8 cellular contexts compared by ENCODE assay signal in genomic region chr10:132331956-132332749, GRCh38. TPM values are rescaled to one million over a fixed set of nuclear protein-coding genes. Genes with fewer than 3 reads are reported as not detected.
DNase-seq lines count a peak whose midpoint lies in the region; ATAC-seq, FAIRE-seq and TF ChIP-seq lines count a peak whose summit lies in the region.

LRRC27 (plus strand) TSS chr10:132332193; CDS start chr10:132333525, 1,332 bp downstream.

- TF ChIP-seq RAD21 in H1 (IDR thresholded peaks at IDR 0.05 in 1 of 2, conservative IDR thresholded peaks at IDR 0.05 in 1 of 2; ENCODE audit: low read depth in 2 of 2, low read length in 2 of 2), result no peak

- H2AK5ac ChIP-seq in H1 (ENCODE audit: low read depth, low read length) (no peak within 1 kb of the TSS), mesendoderm (ENCODE audit: low read length) (peak within 1 kb of the TSS; percentile 4)

- peak within 1 kb of the TSS; percentile 91 for H4K5ac ChIP-seq in H1 (ENCODE audit: insufficient read length, low read depth, low read length)
- no peak within 1 kb of the TSS for H4K5ac ChIP-seq in mesendoderm (ENCODE audit: low read length)

- BruUV-seq in Caco-2 (replicated peaks; lab: Mats Ljungman, UMichigan), result no TSS peak

- H3K9me3 Mint-ChIP-seq in Caco-2 (ENCODE audit: unreplicated experiment), result no peaks in the 10 kb centered on the region
- H3K9me3 Mint-ChIP-seq in activated CD8-positive, alpha-beta memory T cell treated with anti-CD3 and anti-CD28 coated beads, Interleukin-2, amount 10 ng/mL, durations not matched to agents 7 days and 5 days (ENCODE audit: low read depth), result no peaks in the 10 kb centered on the region

- H3K18ac ChIP-seq in H1 (ENCODE audit: extremely low read depth, low read length), result peak within 1 kb of the TSS; percentile 76
- peak within 1 kb of the TSS; percentile 88 for H3K18ac ChIP-seq in mesendoderm (ENCODE audit: low read length)

- H3K4me3 ChIP-seq in Caco-2 (ENCODE audit: low read depth, low read length), result peak within 1 kb of the TSS; percentile 95
- H3K4me3 ChIP-seq in H1 (ENCODE audit: extremely low read depth in 1 of 4, insufficient read depth in 2 of 4, low read depth in 3 of 4, low read length in 4 of 4), result peak within 1 kb of the TSS; percentile 74 to 97 (median 84)
- H3K4me3 ChIP-seq in mesendoderm (ENCODE audit: low read length), result peak within 1 kb of the TSS; percentile 81

- no peak within 1 kb of the TSS for H3K23ac ChIP-seq in H1 (ENCODE audit: insufficient read length)
- peak within 1 kb of the TSS; percentile 59 for H3K23ac ChIP-seq in mesendoderm (ENCODE audit: low read length)

- CTCF ChIA-PET in Caco-2 (lab: Charles Lee), result no interaction called here
- CTCF ChIA-PET in activated CD8-positive, alpha-beta memory T cell treated with anti-CD3 and anti-CD28 coated beads, Interleukin-2, amount 10 ng/mL, durations not matched to agents 7 days and 5 days (lab: Charles Lee), result interaction anchor here (2.2 to 2.3 kb wide), 2 partner anchors 19 to 21 kb away, joined by 4 to 7 read pairs; no protein-coding TSS in a partner anchor
- CTCF ChIA-PET in H1 (lab: Charles Lee; ENCODE audit: partially characterized antibody), result interaction anchor here (1.7 kb wide), 1 partner anchor 18 kb away, joined by 7 read pairs; no protein-coding TSS in a partner anchor

- H4K20me1 ChIP-seq in H1 (replicated peaks in 1 of 2; ENCODE audit: control insufficient read depth in 1 of 2, insufficient read depth in 2 of 2, low read length in 2 of 2), result peaks cover 0 to 2% of the 10 kb centered on the region in 2 experiments

- no peaks in the 10 kb centered on the region for H3K27me3 Mint-ChIP-seq in Caco-2 (ENCODE audit: insufficient read depth, unreplicated experiment)
- peaks cover 3% of the 10 kb centered on the region for H3K27me3 Mint-ChIP-seq in activated CD8-positive, alpha-beta memory T cell treated with anti-CD3 and anti-CD28 coated beads, Interleukin-2, amount 10 ng/mL, durations not matched to agents 7 days and 5 days

- H3K4me1 ChIP-seq in Caco-2, result peaks cover 18% of the 10 kb centered on the region; the same call in 1 of the 2 replicates
- H3K4me1 ChIP-seq in H1 (replicated peaks in 1 of 4; ENCODE audit: control insufficient read depth in 3 of 4, insufficient read depth in 4 of 4, low read length in 3 of 4), result peaks cover 5 to 16% (median 6%) of the 10 kb centered on the region in 4 experiments
- H3K4me1 ChIP-seq in mesendoderm (ENCODE audit: control insufficient read depth, low read depth, low read length), result peaks cover 5% of the 10 kb centered on the region

- peak within 1 kb of the TSS; percentile 68; the same call in 1 of the 2 replicates for H2BK12ac ChIP-seq in H1 (ENCODE audit: low read depth, low read length)

- peak within 1 kb of the TSS; percentile 42 to 72 (median 62) for H3K9ac ChIP-seq in H1 (replicated peaks in 1 of 4; ENCODE audit: extremely low read depth in 1 of 4, low read depth in 3 of 4, low read length in 3 of 4)
- peak within 1 kb of the TSS; percentile 96 for H3K9ac ChIP-seq in mesendoderm (ENCODE audit: low read length)

- peak; percentile 63 for ATAC-seq in GM21390 (IDR thresholded peaks at IDR 0.05; ENCODE audit: unreplicated experiment)
- peak; percentile 89 for ATAC-seq in activated CD8-positive, alpha-beta memory T cell treated with anti-CD3 and anti-CD28 coated beads, Interleukin-2, amount 10 ng/mL, durations not matched to agents 7 days and 5 days

- peak within 1 kb of the TSS; percentile 93 for H4K91ac ChIP-seq in H1 (replicated peaks; ENCODE audit: insufficient read length, low read length)

- peak within 1 kb of the TSS; percentile 87 to 98 for H3K4me2 ChIP-seq in H1 (ENCODE audit: insufficient read depth in 1 of 2, low read depth in 2 of 2, low read length in 2 of 2)
- H3K4me2 ChIP-seq in mesendoderm (ENCODE audit: low read length), result peak within 1 kb of the TSS; percentile 85

- H4K8ac ChIP-seq in H1 (ENCODE audit: extremely low read depth, insufficient read depth, low read length), result peak within 1 kb of the TSS; percentile 89
- H4K8ac ChIP-seq in mesendoderm (ENCODE audit: low read depth, low read length), result peak within 1 kb of the TSS; percentile 91

- H3K27me3 ChIP-seq in Caco-2 (replicated peaks; ENCODE audit: control insufficient read depth, insufficient read depth, low read length), result no peaks in the 10 kb centered on the region
- 0 out of 7 replicates have a peak, but pooled peaks cover 0 to 3% (median 0%) of the 10 kb centered on the region in 4 experiments for H3K27me3 ChIP-seq in H1 (replicated peaks in 1 of 4; ENCODE audit: control insufficient read depth in 3 of 4, extremely low read depth in 1 of 4, insufficient read depth in 3 of 4, low read length in 3 of 4)
- H3K27me3 ChIP-seq in mesendoderm (ENCODE audit: insufficient read depth, low read length, poor library complexity), result no peaks in the 10 kb centered on the region

- H3K27ac Mint-ChIP-seq in Caco-2 (ENCODE audit: unreplicated experiment), result peak within 1 kb of the TSS; percentile 83
- H3K27ac Mint-ChIP-seq in activated CD8-positive, alpha-beta memory T cell treated with anti-CD3 and anti-CD28 coated beads, Interleukin-2, amount 10 ng/mL, durations not matched to agents 7 days and 5 days, result peak within 1 kb of the TSS; percentile 91

- H2BK120ac ChIP-seq in H1 (replicated peaks; ENCODE audit: low read depth, low read length) (no peak within 1 kb of the TSS), mesendoderm (ENCODE audit: low read depth, low read length) (peak within 1 kb of the TSS; percentile 65)

- H3K56ac ChIP-seq in H1 (replicated peaks; ENCODE audit: insufficient read length, low read depth, low read length), result peak within 1 kb of the TSS; percentile 87
- peak within 1 kb of the TSS; percentile 97 for H3K56ac ChIP-seq in mesendoderm (ENCODE audit: low read length)

- H3K79me2 ChIP-seq in H1 (ENCODE audit: control insufficient read depth in 1 of 2, insufficient read depth in 2 of 2, low read length in 2 of 2), result peaks cover 4 to 34% of the 10 kb centered on the region in 2 experiments
- peaks cover 12% of the 10 kb centered on the region for H3K79me2 ChIP-seq in mesendoderm (ENCODE audit: control insufficient read depth, insufficient read depth, low read length)

- H3K36me3 ChIP-seq in Caco-2 (ENCODE audit: control insufficient read depth, insufficient read depth, low read length), result no peaks in the 10 kb centered on the region
- no peaks in the 10 kb centered on the region for H3K36me3 ChIP-seq in H1 (ENCODE audit: control insufficient read depth in 2 of 4, insufficient read depth in 4 of 4, low read length in 3 of 4)
- no peaks in the 10 kb centered on the region for H3K36me3 ChIP-seq in mesendoderm (ENCODE audit: control insufficient read depth, insufficient read depth, low read length)

- peaks cover 9% of the 10 kb centered on the region for H3K23me2 ChIP-seq in H1 (ENCODE audit: low read depth, low read length)

- POLR2A ChIA-PET in Caco-2 (lab: Charles Lee), result interaction anchor here (0.7 kb wide), 1 partner anchor 24 kb away, joined by 4 read pairs; the partner anchor contains the start of gene STK32C
- POLR2A ChIA-PET in H1 (lab: Charles Lee; ENCODE audit: partially characterized antibody), result interaction anchor here (0.6 kb wide), 1 partner anchor 119 kb away, joined by 3 read pairs; no protein-coding TSS in a partner anchor

- intact Hi-C loops in Caco-2 (cut with micrococcal nuclease; ENCODE audit: unreplicated experiment), result no loop called here

- peak within 1 kb of the TSS; percentile 79 for H2AFZ ChIP-seq in H1 (ENCODE audit: low read length)

- FAIRE-seq in HTR-8/SVneo (lab: Jason Lieb, UNC), result no peak
- no peak for FAIRE-seq in H1 (lab: Jason Lieb, UNC)

- peak; percentile 34 to 54; a peak in 1 of 3 replicates for TF ChIP-seq POLR2A in H1 (IDR thresholded peaks at IDR 0.05; ENCODE audit: control extremely low read depth in 1 of 2, low read depth in 2 of 2, low read length in 2 of 2)

- WGBS in H1 (ENCODE audit: extremely low coverage in 1 of 2, insufficient coverage in 1 of 2, insufficient read length in 1 of 2, insufficient replicate concordance in 2 of 2, low coverage in 1 of 2, low lambda C conversion rate in 2 of 2, missing lambda C conversion rate in 1 of 2), 2 experiments, result 12% methylated on average over 45 of the region's 71 CpGs; no CpG with 5 or more reads in 1 of the 2 experiments
- no CpG with 5 or more reads among the region's 71 CpGs for WGBS in mesendoderm (ENCODE audit: extremely low coverage, insufficient coverage, low lambda C conversion rate)

- peaks cover 28% of the 10 kb centered on the region for H3K4me1 Mint-ChIP-seq in Caco-2 (ENCODE audit: low read depth, unreplicated experiment)
- peaks cover 48% of the 10 kb centered on the region for H3K4me1 Mint-ChIP-seq in activated CD8-positive, alpha-beta memory T cell treated with anti-CD3 and anti-CD28 coated beads, Interleukin-2, amount 10 ng/mL, durations not matched to agents 7 days and 5 days

- DNase-seq in Caco-2 (peak; percentile 98 to 100), HTR-8/SVneo (ENCODE audit: insufficient read length, low spot score) (peak; percentile 95), NOMO-1 (lab: John Stamatoyannopoulos, UW; ENCODE audit: unreplicated experiment in 2 of 2) (peak; percentile 93 to 99), H1 (ENCODE audit: low read depth in 1 of 2, low spot score in 2 of 2) (peak; percentile 95 to 99), mesendoderm (peak; percentile 98)
- DNase-seq in activated CD8-positive, alpha-beta memory T cell treated with anti-CD3 and anti-CD28 coated beads, Interleukin-2, amount 10 ng/mL, durations not matched to agents 7 days and 5 days, result peak; percentile 99
- DNase-seq in stimulated activated CD8-positive, alpha-beta memory T cell treated with anti-CD3 and anti-CD28 coated beads, Interleukin-12 subunit alpha, Interleukin-12 subunit beta, amount 100 ng/mL, for 24 hours (ENCODE audit: extremely low read depth), result peak; percentile 99

- H3K14ac ChIP-seq in H1 (ENCODE audit: insufficient read length), result peak within 1 kb of the TSS; percentile 14

- H3K27ac ChIP-seq in H1 (ENCODE audit: low read depth, low read length), result peak within 1 kb of the TSS; percentile 75; the same call in 1 of the 2 replicates
- H3K27ac ChIP-seq in mesendoderm (ENCODE audit: low read depth, low read length), result peak within 1 kb of the TSS; percentile 34

- H3K79me1 ChIP-seq in H1 (ENCODE audit: low read depth, low read length) (peaks cover 4% of the 10 kb centered on the region; the same call in 1 of the 2 replicates), mesendoderm (ENCODE audit: low read length) (peaks cover 8% of the 10 kb centered on the region)

- H3K9me3 ChIP-seq in Caco-2 (no peaks in the 10 kb centered on the region), H1 (ENCODE audit: insufficient read depth in 2 of 2, low read depth in 1 of 2, low read length in 1 of 2) (no peaks in the 10 kb centered on the region)

- H3K36me3 Mint-ChIP-seq in Caco-2 (ENCODE audit: insufficient read depth, unreplicated experiment), result peaks cover 46% of the 10 kb centered on the region
- H3K36me3 Mint-ChIP-seq in activated CD8-positive, alpha-beta memory T cell treated with anti-CD3 and anti-CD28 coated beads, Interleukin-2, amount 10 ng/mL, durations not matched to agents 7 days and 5 days, result peaks cover 30% of the 10 kb centered on the region

- TF ChIP-seq CTCF in Caco-2 (IDR thresholded peaks at IDR 0.05; ENCODE audit: insufficient read depth in 1 of 2, low read depth in 1 of 2, low read length in 1 of 2, severe bottlenecking in 1 of 2, unreplicated experiment in 1 of 2) (no peak), H1 (IDR thresholded peaks at IDR 0.05; ENCODE audit: control extremely low read depth in 1 of 3, insufficient read depth in 1 of 3, low read depth in 1 of 3, low read length in 3 of 3) (no peak)

- TF ChIP-seq EP300 in H1 (IDR thresholded peaks at IDR 0.05; ENCODE audit: borderline replicate concordance in 1 of 2, low read depth in 2 of 2, low read length in 2 of 2), result no peak

- H3K4ac ChIP-seq in H1 (replicated peaks; ENCODE audit: insufficient read length, low read depth, low read length) (no peak within 1 kb of the TSS), mesendoderm (ENCODE audit: low read depth, low read length) (peak within 1 kb of the TSS; percentile 83)

- H2BK15ac ChIP-seq in H1 (ENCODE audit: low read length) (0 out of 2 replicates have a peak within 1 kb of the TSS, but pooled peaks have one; percentile 88), mesendoderm (replicated peaks; ENCODE audit: low read depth) (no peak within 1 kb of the TSS)

- H2BK20ac ChIP-seq in H1 (ENCODE audit: low read length), result no peak within 1 kb of the TSS

- H3K4me3 Mint-ChIP-seq in Caco-2 (ENCODE audit: unreplicated experiment), result peak within 1 kb of the TSS; percentile 91
- peak within 1 kb of the TSS; percentile 84 for H3K4me3 Mint-ChIP-seq in activated CD8-positive, alpha-beta memory T cell treated with anti-CD3 and anti-CD28 coated beads, Interleukin-2, amount 10 ng/mL, durations not matched to agents 7 days and 5 days

- H2BK5ac ChIP-seq in H1 (ENCODE audit: low read depth, low read length) (peak within 1 kb of the TSS; percentile 95; the same call in 1 of the 2 replicates), mesendoderm (ENCODE audit: low read length) (no peak within 1 kb of the TSS)

RNA-seq across cellular contexts. Expression of gene LRRC27, which starts in this region (rescaled TPM):
- 11.7 and 12.5 TPM in 2 replicates for total RNA-seq in Caco-2 (2022)
- total RNA-seq in activated CD8-positive, alpha-beta memory T cell treated with anti-CD3 and anti-CD28 coated beads, Interleukin-2, amount 10 ng/mL, durations not matched to agents 7 days and 5 days, result 1 to 10 TPM; 5.4 to 5.8 TPM
- total RNA-seq in H1 (2021; fragmentation: NEBNext Ultra II Directional; extraction: Animal tissue kit (Norgen Biotek cat#: 25700)), result 3.8 and 4.3 TPM in 2 replicates
- polyA plus RNA-seq in H1 (2011; rRNA removed), result 1.2 and 2.0 TPM in 2 replicates
- polyA plus RNA-seq in H1 (2011; cell fraction: cytosol; rRNA removed), result 3.1 TPM
- 8.2 TPM for polyA plus RNA-seq in H1 (2011; cell fraction: nucleus; rRNA removed)
- polyA plus RNA-seq in H1 (2012, experiment 1 of 2), result 2.8 to 4.0 TPM (median 2.9 TPM) in 4 replicates
- polyA plus RNA-seq in H1 (2012, experiment 2 of 2), result 1.7 TPM
- 3.6 TPM for polyA plus RNA-seq in H1 (2013, experiment 1 of 2)
- polyA plus RNA-seq in H1 (2013, experiment 2 of 2), result 2.5 TPM
- 1.1 and 1.6 TPM in 2 replicates for polyA minus RNA-seq in H1 (2011; rRNA and poly(A)+ RNA removed)
- polyA minus RNA-seq in H1 (2011; cell fraction: cytosol; rRNA and poly(A)+ RNA removed), result 0.88 TPM
- polyA minus RNA-seq in H1 (2011; cell fraction: nucleus; rRNA and poly(A)+ RNA removed), result 4.0 TPM
- polyA plus RNA-seq in mesendoderm (2013, experiment 1 of 2), result 1.7 TPM
- 1.8 TPM for polyA plus RNA-seq in mesendoderm (2013, experiment 2 of 2)

Comparison
In these comparisons a context has a peak if more than half of its experiments do, and no peak if none do; other contexts are left out.
1. Peak in every context shown above with its lines: DNase-seq, ATAC-seq, H3K4me3 ChIP-seq and H3K27ac ChIP-seq.